ENCODE assay signal across 7 cellular contexts in the genomic region with DNA sequence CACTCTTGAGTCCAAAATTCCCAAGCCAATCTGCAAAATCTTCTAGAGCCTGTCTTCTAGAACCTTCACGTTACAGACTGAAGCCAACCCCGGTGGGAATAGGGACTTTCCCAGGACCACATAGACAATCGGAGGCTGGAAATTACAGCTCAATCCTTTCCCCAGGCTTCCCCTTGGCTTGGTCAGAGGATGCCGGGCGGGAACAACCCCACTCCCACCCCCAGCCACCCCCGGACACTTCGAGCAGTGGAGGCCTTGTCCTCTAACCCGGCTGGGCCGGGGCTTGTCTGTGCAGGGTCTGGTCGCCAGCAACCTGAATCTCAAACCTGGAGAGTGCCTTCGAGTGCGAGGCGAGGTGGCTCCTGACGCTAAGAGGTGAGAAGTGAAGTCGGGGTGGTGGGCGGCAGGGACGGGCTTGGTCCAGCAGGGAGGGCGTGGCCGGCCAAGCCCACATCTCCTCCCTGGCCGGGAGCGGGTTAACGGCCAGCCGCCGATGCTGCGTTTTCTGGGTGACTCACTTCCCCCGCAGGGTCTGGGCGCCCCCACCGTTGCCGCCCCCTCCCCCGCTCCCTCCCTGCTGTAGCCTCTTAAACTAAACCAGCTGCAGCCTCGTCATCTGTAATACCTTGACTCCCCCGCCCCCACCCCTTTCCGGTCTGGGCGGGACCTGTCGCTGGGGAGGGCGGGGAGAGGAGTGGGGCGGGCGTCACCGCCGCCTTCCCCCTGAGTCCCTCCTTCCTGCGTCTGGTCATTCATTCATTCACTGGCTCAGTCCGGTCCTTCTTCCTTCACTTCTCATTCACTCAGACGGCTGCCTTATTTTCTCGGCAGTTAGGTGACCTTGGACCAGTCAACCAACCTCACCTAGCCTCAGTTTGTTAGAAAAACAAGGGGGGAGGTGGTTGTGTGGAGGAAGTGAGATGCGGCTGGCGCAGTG. TPM values are rescaled to one million over a fixed set of nuclear protein-coding genes. Genes with fewer than 3 reads are reported as not detected.
DNase-seq lines count a peak whose midpoint lies in the region; ATAC-seq and TF ChIP-seq lines count a peak whose summit lies in the region.

No MANE protein-coding gene starts in this region.

- no peaks in the 10 kb centered on the region for H3K9me3 ChIP-seq in effector memory CD4-positive, alpha-beta T cell (ENCODE audit: control insufficient read depth, low read length)

- H3K27ac Mint-ChIP-seq in mesothelial cell of epicardium, result peak overlapping the region; percentile 95

- peak overlapping the region; percentile 98 for H3K27ac ChIP-seq in effector memory CD4-positive, alpha-beta T cell (ENCODE audit: insufficient read depth, low read length, poor library complexity, severe bottlenecking)

- peak overlapping the region; percentile 72 for H3K4me3 Mint-ChIP-seq in mesothelial cell of epicardium

- H3K4me1 ChIP-seq in effector memory CD4-positive, alpha-beta T cell (ENCODE audit: control insufficient read depth, insufficient read depth, low read length, poor library complexity, severe bottlenecking), result peaks cover 40% of the 10 kb centered on the region

- peaks cover 3% of the 10 kb centered on the region for H3K36me3 ChIP-seq in effector memory CD4-positive, alpha-beta T cell (ENCODE audit: control insufficient read depth, insufficient read depth, low read length)

- TF ChIP-seq CTCF in mesothelial cell of epicardium (IDR thresholded peaks at IDR 0.05; ENCODE audit: unreplicated experiment), result no peak

- H3K9me3 Mint-ChIP-seq in mesothelial cell of epicardium, result no peaks in the 10 kb centered on the region

- DNase-seq in NK-92 treated with Interleukin-12 subunit alpha and Interleukin-12 subunit beta, amount 100 ng/mL, for 24 hours (lab: John Stamatoyannopoulos, UW), result peak; percentile 90
- DNase-seq in activated CD8-positive, alpha-beta memory T cell treated with anti-CD3 and anti-CD28 coated beads for 24 hours, result peak; percentile 96
- peak; percentile 88 to 94 (median 89) for DNase-seq in effector memory CD4-positive, alpha-beta T cell
- DNase-seq in mesothelial cell of epicardium (ENCODE audit: low spot score in 2 of 2, unreplicated experiment in 2 of 2), result peak; percentile 74 to 79
- peak; percentile 77 for DNase-seq in stimulated activated CD8-positive, alpha-beta memory T cell treated with anti-CD3 and anti-CD28 coated beads, Interleukin-15, amount 100 ng/mL, for 24 hours (ENCODE audit: low read depth)

- no peaks in the 10 kb centered on the region for H3K27me3 ChIP-seq in effector memory CD4-positive, alpha-beta T cell (replicated peaks; ENCODE audit: control insufficient read depth, insufficient read depth, low read length, poor library complexity, severe bottlenecking)

- no peaks in the 10 kb centered on the region for H3K27me3 Mint-ChIP-seq in mesothelial cell of epicardium (ENCODE audit: low read depth)

- peak; percentile 57 for TF ChIP-seq POLR2A in GM18526 (IDR thresholded peaks at IDR 0.05; ENCODE audit: extremely low read depth, insufficient read length)

- H3K4me1 Mint-ChIP-seq in mesothelial cell of epicardium, result peaks cover 30% of the 10 kb centered on the region

- peak; percentile 54 for ATAC-seq in HG03135 (IDR thresholded peaks at IDR 0.05; ENCODE audit: unreplicated experiment)

- H3K36me3 Mint-ChIP-seq in mesothelial cell of epicardium, result no peaks in the 10 kb centered on the region

- peak overlapping the region; percentile 70 for H3K4me3 ChIP-seq in effector memory CD4-positive, alpha-beta T cell (ENCODE audit: insufficient read depth, low read depth, low read length, poor library complexity, severe bottlenecking)

RNA-seq across cellular contexts. Expression of gene LGALS1, which starts 1.5 kb away (rescaled TPM):
- 238 to 262 TPM (median 242 TPM) in 3 replicates for total RNA-seq in mesothelial cell of epicardium

RNA-seq across cellular contexts. Expression of gene NOL12, which starts 9.2 kb away (rescaled TPM):
- total RNA-seq in mesothelial cell of epicardium, result 23.9 to 25.2 TPM (median 24.8 TPM) in 3 replicates

RNA-seq across cellular contexts. Expression of gene PDXP, which starts 18.4 kb away (rescaled TPM):
- 15.6 to 16.5 TPM (median 16.1 TPM) in 3 replicates for total RNA-seq in mesothelial cell of epicardium

RNA-seq across cellular contexts. Expression of gene TRIOBP, which starts 19.9 kb away (rescaled TPM):
- total RNA-seq in mesothelial cell of epicardium, result 69.2 to 76.1 TPM (median 71.4 TPM) in 3 replicates

RNA-seq across cellular contexts. Expression of gene SH3BP1, which starts 37.5 kb away (rescaled TPM):
- total RNA-seq in mesothelial cell of epicardium, result 30.0 to 33.0 TPM (median 31.9 TPM) in 3 replicates

Comparison
In these comparisons a context has a peak if more than half of its experiments do, and no peak if none do; other contexts are left out.
1. Peak in every context shown above with its lines: DNase-seq, ATAC-seq, H3K4me3 ChIP-seq and H3K27ac ChIP-seq.